8 cellular contexts compared by ENCODE assay signal in genomic region chr19:1027020-1027952, GRCh38. TPM values are rescaled to one million over a fixed set of nuclear protein-coding genes. Genes with fewer than 3 reads are reported as not detected.
DNase-seq lines count a peak whose midpoint lies in the region; ATAC-seq and TF ChIP-seq lines count a peak whose summit lies in the region.

No MANE protein-coding gene starts in this region.

- peak overlapping the region; percentile 75 for H4K5ac ChIP-seq in IMR-90 (ENCODE audit: low read depth, low read length)

- TF ChIP-seq CTCF in IMR-90 (conservative IDR thresholded peaks at IDR 0.05; ENCODE audit: low read depth, low read length) (no peak), left ventricle myocardium inferior (IDR thresholded peaks at IDR 0.05; ENCODE audit: borderline replicate concordance) (no peak), gastrocnemius medialis (IDR thresholded peaks at IDR 0.05 in 4 of 5, conservative IDR thresholded peaks at IDR 0.05 in 1 of 5) (no peak)

- no peaks in the 10 kb centered on the region for H3K9me3 ChIP-seq in IMR-90 (ENCODE audit: control insufficient read depth, insufficient read depth, low read length)
- H3K9me3 ChIP-seq in left ventricle myocardium inferior (replicated peaks) = no peaks in the 10 kb centered on the region
- H3K9me3 ChIP-seq in gastrocnemius medialis = no peaks in the 10 kb centered on the region

- H3K36me3 ChIP-seq in IMR-90 (ENCODE audit: control insufficient read depth, insufficient read depth, low read length) = peaks cover 25% of the 10 kb centered on the region
- H3K36me3 ChIP-seq in left ventricle myocardium inferior = peaks cover 8% of the 10 kb centered on the region
- H3K36me3 ChIP-seq in gastrocnemius medialis = no peaks in the 10 kb centered on the region

- H3K27me3 ChIP-seq in IMR-90 (ENCODE audit: control insufficient read depth, insufficient read depth, low read length) (no peaks in the 10 kb centered on the region), left ventricle myocardium inferior (ENCODE audit: low read depth) (no peaks in the 10 kb centered on the region), gastrocnemius medialis (peaks cover 21 to 36% (median 32%) of the 10 kb centered on the region in 3 donors)

- CTCF ChIA-PET in IMR-90 (lab: Yijun Ruan, JAX) = no interaction called here
- CTCF ChIA-PET in activated naive CD4-positive, alpha-beta T cell treated with anti-CD3 and anti-CD28 coated beads, Interleukin-2, amount 10 ng/mL, durations not matched to agents 7 days and 5 days (lab: Charles Lee) = interaction anchor here (0.6 to 1.5 kb wide), 4 partner anchors 38 to 239 kb away, joined by 3 to 4 read pairs (median 3); no protein-coding TSS in a partner anchor

- peak overlapping the region; percentile 98 for H3K9ac ChIP-seq in IMR-90 (ENCODE audit: low read depth, low read length)

- DNase-seq in DMS53 (lab: John Stamatoyannopoulos, UW) (peak; percentile 69), IMR-90 (no peak), left ventricle myocardium inferior (peak; percentile 18), gastrocnemius medialis (no peak), T1000 (lab: John Stamatoyannopoulos, UW) (no peak), NCI-H2029 (lab: John Stamatoyannopoulos, UW) (no peak), NCI-H1048 (lab: John Stamatoyannopoulos, UW) (no peak)
- peak; percentile 59 for DNase-seq in activated naive CD4-positive, alpha-beta T cell treated with anti-CD3 and anti-CD28 coated beads, Interleukin-2, amount 10 ng/mL, durations not matched to agents 7 days and 5 days

- H3K79me1 ChIP-seq in IMR-90 (ENCODE audit: low read depth in 1 of 2, low read length in 2 of 2) = peaks cover under 1 to 25% of the 10 kb centered on the region in 2 experiments; a peak in 3 of 4 replicates

- ATAC-seq in IMR-90 (ENCODE audit: low read depth) (peak; percentile 0), gastrocnemius medialis (no peak)

- peak overlapping the region; percentile 92 for H3K4me2 ChIP-seq in IMR-90 (ENCODE audit: low read depth, low read length)

- peak overlapping the region; percentile 89 for H2AK5ac ChIP-seq in IMR-90 (ENCODE audit: low read depth, low read length)

- H3K27ac ChIP-seq in IMR-90 (ENCODE audit: insufficient read depth, low read length) = peak overlapping the region; percentile 99
- peak overlapping the region; percentile 94 for H3K27ac ChIP-seq in left ventricle myocardium inferior (replicated peaks)
- H3K27ac ChIP-seq in gastrocnemius medialis = peak overlapping the region; percentile 42 to 80 (median 74)

- H3K4me3 ChIP-seq in IMR-90 (ENCODE audit: insufficient read depth, low read depth, low read length) (peak overlapping the region; percentile 93), left ventricle myocardium inferior (peak overlapping the region; percentile 84), gastrocnemius medialis (peak overlapping the region; percentile 46 to 62 (median 58))

- no CpG with 5 or more reads among the region's 36 CpGs for WGBS in IMR-90 (ENCODE audit: extremely low coverage in 2 of 2, insufficient read length in 1 of 2), 2 experiments

- POLR2A ChIA-PET in IMR-90 (lab: Charles Lee; ENCODE audit: unreplicated experiment) = interaction anchor here (0.6 to 1.5 kb wide), 7 partner anchors 8 to 112 kb away, joined by 3 to 10 read pairs (median 3); partner anchors contain the start of gene ABCA7

- peak overlapping the region; percentile 97 for H3K4me3 Mint-ChIP-seq in activated naive CD4-positive, alpha-beta T cell treated with anti-CD3 and anti-CD28 coated beads, Interleukin-2, amount 10 ng/mL, durations not matched to agents 7 days and 5 days

- H3K27me3 Mint-ChIP-seq in activated naive CD4-positive, alpha-beta T cell treated with anti-CD3 and anti-CD28 coated beads, Interleukin-2, amount 10 ng/mL, durations not matched to agents 7 days and 5 days = no peaks in the 10 kb centered on the region

- H3K23ac ChIP-seq in IMR-90 (ENCODE audit: low read depth, low read length) = peak overlapping the region; percentile 95

- H3K4me1 ChIP-seq in IMR-90 (ENCODE audit: control insufficient read depth, insufficient read depth, low read length) (peaks cover 16% of the 10 kb centered on the region), left ventricle myocardium inferior (peaks cover 62% of the 10 kb centered on the region), gastrocnemius medialis (peaks cover 0 to 8% of the 10 kb centered on the region in 2 donors)

- peak overlapping the region; percentile 95 for H4K91ac ChIP-seq in IMR-90 (ENCODE audit: insufficient read depth, low read depth, low read length)

- H4K8ac ChIP-seq in IMR-90 (ENCODE audit: low read depth in 2 of 2, low read length in 2 of 2) = peak overlapping the region; percentile 92 to 100

- H2BK120ac ChIP-seq in IMR-90 (ENCODE audit: low read depth, low read length) = peak overlapping the region; percentile 74

- H3K4me1 Mint-ChIP-seq in activated naive CD4-positive, alpha-beta T cell treated with anti-CD3 and anti-CD28 coated beads, Interleukin-2, amount 10 ng/mL, durations not matched to agents 7 days and 5 days = peaks cover 38% of the 10 kb centered on the region

- intact Hi-C loops in IMR-90 (cut with micrococcal nuclease) = loop anchor here (5.0 kb wide), 1 partner anchor 75 kb away; the partner anchor contains the start of gene GPX4
- intact Hi-C loops in left ventricle myocardium inferior (cut with micrococcal nuclease) = loop anchor here (5.0 kb wide), 1 partner anchor 75 kb away; the partner anchor contains the start of gene GPX4
- intact Hi-C loops in gastrocnemius medialis (cut with DNase I; ENCODE audit: low total_unique reads) = no loop called here

- no peak for TF ChIP-seq POLR2A in IMR-90 (IDR thresholded peaks at IDR 0.05; ENCODE audit: low read depth, low read length)
- TF ChIP-seq POLR2A in gastrocnemius medialis (IDR thresholded peaks at IDR 0.05) = no peak

- peaks cover 54% of the 10 kb centered on the region for H4K20me1 ChIP-seq in IMR-90 (ENCODE audit: insufficient read depth, low read length)

- H3K9me3 Mint-ChIP-seq in activated naive CD4-positive, alpha-beta T cell treated with anti-CD3 and anti-CD28 coated beads, Interleukin-2, amount 10 ng/mL, durations not matched to agents 7 days and 5 days = no peaks in the 10 kb centered on the region

- H2AK9ac ChIP-seq in IMR-90 (replicated peaks; ENCODE audit: low read depth, low read length, poor library complexity) = peak overlapping the region; percentile 100

- peak overlapping the region; percentile 97 for H3K56ac ChIP-seq in IMR-90 (ENCODE audit: extremely low read depth, insufficient read depth, low read length)

- H2AFZ ChIP-seq in IMR-90 (replicated peaks; ENCODE audit: low read length, poor library complexity) = peak overlapping the region; percentile 93

- no peak for TF ChIP-seq RAD21 in IMR-90 (IDR thresholded peaks at IDR 0.05; ENCODE audit: low read length)

- H2BK5ac ChIP-seq in IMR-90 (ENCODE audit: low read depth, low read length, poor library complexity, severe bottlenecking) = peak overlapping the region; percentile 81

- H3K36me3 Mint-ChIP-seq in activated naive CD4-positive, alpha-beta T cell treated with anti-CD3 and anti-CD28 coated beads, Interleukin-2, amount 10 ng/mL, durations not matched to agents 7 days and 5 days = peaks cover 25% of the 10 kb centered on the region

- no TSS peak for BruUV-seq in IMR-90 (replicated peaks; lab: Mats Ljungman, UMichigan)

- in situ Hi-C loops in IMR-90 (cut with MboI; ENCODE audit: low sequenced_read_pairs) (no loop called here), gastrocnemius medialis (cut with MboI; ENCODE audit: low sequenced_read_pairs in 4 of 4) (no loop called here)

- peak overlapping the region; percentile 97 for H3K14ac ChIP-seq in IMR-90 (replicated peaks; ENCODE audit: low read depth, low read length)

- peaks cover 8% of the 10 kb centered on the region; the same call in 1 of the 2 replicates for H3K9me1 ChIP-seq in IMR-90 (ENCODE audit: insufficient read depth, low read length)

- H3K18ac ChIP-seq in IMR-90 (ENCODE audit: low read depth, low read length) = peak overlapping the region; percentile 90

- peak overlapping the region; percentile 94 for H3K27ac Mint-ChIP-seq in activated naive CD4-positive, alpha-beta T cell treated with anti-CD3 and anti-CD28 coated beads, Interleukin-2, amount 10 ng/mL, durations not matched to agents 7 days and 5 days

- peak overlapping the region; percentile 97 for H3K4ac ChIP-seq in IMR-90 (ENCODE audit: low read depth, low read length)

- no peak overlapping the region for H2BK20ac ChIP-seq in IMR-90 (ENCODE audit: low read depth, low read length)

- H2BK15ac ChIP-seq in IMR-90 (ENCODE audit: low read depth, low read length) = peak overlapping the region; percentile 30; the same call in 1 of the 3 replicates

- dilution Hi-C loops in IMR-90 (cut with HindIII; ENCODE audit: low sequenced_read_pairs, unreplicated experiment) = no loop called here

RNA-seq across cellular contexts. Expression of gene CNN2, which starts 0.9 kb away (rescaled TPM):
- total RNA-seq in IMR-90 (2012; rRNA removed) (270 and 272 TPM in 2 replicates), left ventricle myocardium inferior (45.6 TPM), gastrocnemius medialis (10 to 100 TPM in 1 of 4 donors, 1 to 10 TPM in 3; 2.2 to 10.1 (median 4.1) TPM)
- polyA plus RNA-seq in IMR-90 (2012; rRNA removed) = 385 and 395 TPM in 2 replicates
- polyA plus RNA-seq in IMR-90 (2012; cell fraction: cytosol; rRNA removed) = 751 and 1,323 TPM in 2 replicates
- polyA plus RNA-seq in IMR-90 (2012; cell fraction: nucleus; rRNA removed; ENCODE audit: low replicate concordance) = 398 and 523 TPM in 2 replicates

RNA-seq across cellular contexts. Expression of gene RNU6-2, which starts 6.0 kb away (rescaled TPM):
- total RNA-seq in IMR-90 (2012; rRNA removed) (not detected in 2 replicates), left ventricle myocardium inferior (not detected), gastrocnemius medialis (not detected)
- polyA plus RNA-seq in IMR-90 (2012; rRNA removed) = not detected in 2 replicates
- not detected in 2 replicates for polyA plus RNA-seq in IMR-90 (2012; cell fraction: cytosol; rRNA removed)
- not detected in 2 replicates for polyA plus RNA-seq in IMR-90 (2012; cell fraction: nucleus; rRNA removed; ENCODE audit: low replicate concordance)

RNA-seq across cellular contexts. Expression of gene TMEM259, which starts 6.4 kb away (rescaled TPM):
- total RNA-seq in IMR-90 (2012; rRNA removed) = 22.6 and 26.4 TPM in 2 replicates
- 153 and 181 TPM in 2 replicates for polyA plus RNA-seq in IMR-90 (2012; rRNA removed)
- polyA plus RNA-seq in IMR-90 (2012; cell fraction: cytosol; rRNA removed) = 88.4 and 194 TPM in 2 replicates
- polyA plus RNA-seq in IMR-90 (2012; cell fraction: nucleus; rRNA removed; ENCODE audit: low replicate concordance) = 867 and 2,100 TPM in 2 replicates
- total RNA-seq in left ventricle myocardium inferior = 119 TPM
- 100 to 1,000 TPM in 3 of 4 donors, 10 to 100 TPM in 1; 98.5 to 150 (median 124) TPM for total RNA-seq in gastrocnemius medialis

RNA-seq across cellular contexts. Expression of gene ABCA7, which starts 12.6 kb away (rescaled TPM):
- total RNA-seq in IMR-90 (2012; rRNA removed) (0.36 and 0.56 TPM in 2 replicates), left ventricle myocardium inferior (9.3 TPM), gastrocnemius medialis (10 to 100 TPM in 3 of 4 donors, 1 to 10 TPM in 1; 6.0 to 20.0 (median 15.0) TPM)
- polyA plus RNA-seq in IMR-90 (2012; rRNA removed) = 3.2 and 3.3 TPM in 2 replicates
- polyA plus RNA-seq in IMR-90 (2012; cell fraction: cytosol; rRNA removed) = 3.0 and 3.3 TPM in 2 replicates
- 21.0 and 42.9 TPM in 2 replicates for polyA plus RNA-seq in IMR-90 (2012; cell fraction: nucleus; rRNA removed; ENCODE audit: low replicate concordance)

RNA-seq across cellular contexts. Expression of gene GRIN3B, which starts 27.1 kb away (rescaled TPM):
- total RNA-seq in IMR-90 (2012; rRNA removed) (under 0.01 and 0.28 TPM in 2 replicates), left ventricle myocardium inferior (not detected), gastrocnemius medialis (not detected)
- 0.91 and 1.8 TPM in 2 replicates for polyA plus RNA-seq in IMR-90 (2012; rRNA removed)
- polyA plus RNA-seq in IMR-90 (2012; cell fraction: cytosol; rRNA removed) = 1.0 and 2.6 TPM in 2 replicates
- polyA plus RNA-seq in IMR-90 (2012; cell fraction: nucleus; rRNA removed; ENCODE audit: low replicate concordance) = 6.9 and 13.4 TPM in 2 replicates

Comparison
In these comparisons a context has a peak if more than half of its experiments do, and no peak if none do; other contexts are left out.
1. DNase-seq: peak in DMS53 (single experiment), activated naive CD4-positive, alpha-beta T cell treated with anti-CD3 and anti-CD28 coated beads, Interleukin-2, amount 10 ng/mL, durations not matched to agents 7 days and 5 days (single experiment) and left ventricle myocardium inferior (single experiment); none in IMR-90 (single experiment), gastrocnemius medialis (0 of 2), T1000 (single experiment), NCI-H2029 (single experiment) and NCI-H1048 (single experiment).
2. Peak in every context shown above with its lines, with median percentiles within 50 percentile points of each other: H3K27ac ChIP-seq and H3K4me3 ChIP-seq.